Comparison of ENCODE assay signal across 11 cellular contexts in the genomic region with DNA sequence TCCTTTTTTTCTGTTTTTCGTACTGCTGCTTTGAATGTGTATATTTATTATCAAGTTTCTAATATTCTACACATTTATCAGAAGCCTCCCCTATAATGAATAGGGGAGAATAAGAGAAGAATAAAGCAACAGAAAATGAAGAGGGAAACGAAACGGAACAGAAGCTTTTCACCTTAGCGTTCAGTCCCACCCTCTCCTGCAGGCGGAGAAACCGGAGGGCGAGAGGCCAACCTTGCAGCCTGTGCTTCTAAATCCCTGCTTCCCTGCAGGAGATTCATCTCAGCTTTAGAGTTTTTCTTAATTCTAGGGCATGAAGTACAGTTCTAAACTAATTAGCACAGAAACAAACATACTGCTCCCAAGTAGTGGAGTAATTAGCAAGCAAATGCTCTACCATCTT.
A peak's percentile ranks its signal among the peaks of the same experiment; 100 is the strongest.
DNase-seq lines count a peak whose midpoint lies in the region; ATAC-seq, FAIRE-seq and TF ChIP-seq lines count a peak whose summit lies in the region.
"Had no signal": no experiment of that assay in that cellular context is flagged by ENCODE, and none has a peak within 500 bp of the region (broad histone marks: within the 10 kb centered on the region; RNA-seq: fewer than 3 reads in every experiment).

No MANE protein-coding gene starts in this region.

- H3K27ac ChIP-seq in CD8-positive, alpha-beta T cell (ENCODE audit: low read depth, low read length), result peak overlapping the region; percentile 78
- H3K27ac ChIP-seq in H1 (ENCODE audit: low read depth, low read length), result no peak overlapping the region

- H3K79me1 ChIP-seq in H1 (ENCODE audit: low read depth, low read length), result no peaks in the 10 kb centered on the region

- no peak overlapping the region for H2AK5ac ChIP-seq in H1 (ENCODE audit: low read depth, low read length)

- no peak for TF ChIP-seq EP300 in H1 (IDR thresholded peaks at IDR 0.05; ENCODE audit: borderline replicate concordance in 1 of 2, low read depth in 2 of 2, low read length in 2 of 2)

- peaks cover 10% of the 10 kb centered on the region for H3K36me3 Mint-ChIP-seq in CD8-positive, alpha-beta T cell
- H3K36me3 Mint-ChIP-seq in neural crest cell (ENCODE audit: low read depth), result peaks cover 15% of the 10 kb centered on the region

- H3K4me3 ChIP-seq in CD8-positive, alpha-beta T cell (ENCODE audit: low read depth, low read length), result no peak overlapping the region
- peak overlapping the region in 1 of 4 experiments; percentile 25; a peak in 1 of 8 replicates for H3K4me3 ChIP-seq in H1 (ENCODE audit: extremely low read depth in 1 of 4, insufficient read depth in 2 of 4, low read depth in 3 of 4, low read length in 4 of 4)

- H3K14ac ChIP-seq in H1 (ENCODE audit: insufficient read length), result no peak overlapping the region

- peaks cover 57% of the 10 kb centered on the region for H3K4me1 ChIP-seq in CD8-positive, alpha-beta T cell (ENCODE audit: insufficient read depth, low read length)
- H3K4me1 ChIP-seq in H1 (replicated peaks in 1 of 4; ENCODE audit: control insufficient read depth in 3 of 4, insufficient read depth in 4 of 4, low read length in 3 of 4), result peaks cover 6 to 14% (median 13%) of the 10 kb centered on the region in 4 experiments

- H3K36me3 ChIP-seq in CD8-positive, alpha-beta T cell (ENCODE audit: insufficient read depth, low read length), result no peaks in the 10 kb centered on the region
- no peaks in the 10 kb centered on the region for H3K36me3 ChIP-seq in H1 (ENCODE audit: control insufficient read depth in 2 of 4, insufficient read depth in 4 of 4, low read length in 3 of 4)

- H3K4me3 Mint-ChIP-seq in CD8-positive, alpha-beta T cell, result no peak overlapping the region
- peak overlapping the region; percentile 36 for H3K4me3 Mint-ChIP-seq in neural crest cell

- intact Hi-C loops in CD8-positive, alpha-beta T cell (cut with DNase I, micrococcal nuclease), result loop anchor here (1.0 to 10.0 kb wide), 3 partner anchors 17 to 622 kb away; a partner anchor contains a TSS

- H2AFZ ChIP-seq in H1 (ENCODE audit: low read length), result no peak overlapping the region

- 41% methylated on average over 7 of the region's 7 CpGs; no CpG with 5 or more reads in 1 of the 2 experiments for WGBS in H1 (ENCODE audit: extremely low coverage in 1 of 2, insufficient coverage in 1 of 2, insufficient read length in 1 of 2, insufficient replicate concordance in 2 of 2, low coverage in 1 of 2, low lambda C conversion rate in 2 of 2, missing lambda C conversion rate in 1 of 2), 2 experiments

- TF ChIP-seq POLR2A in H1 (IDR thresholded peaks at IDR 0.05; ENCODE audit: control extremely low read depth in 1 of 2, low read depth in 2 of 2, low read length in 2 of 2), result no peak

- H2BK20ac ChIP-seq in H1 (ENCODE audit: low read length), result no peak overlapping the region

- no peak overlapping the region for H3K4ac ChIP-seq in H1 (replicated peaks; ENCODE audit: insufficient read length, low read depth, low read length)

- H2BK120ac ChIP-seq in H1 (replicated peaks; ENCODE audit: low read depth, low read length), result no peak overlapping the region

- no peak overlapping the region for H2BK15ac ChIP-seq in H1 (ENCODE audit: low read length)

- TF ChIP-seq RAD21 in H1 (IDR thresholded peaks at IDR 0.05 in 1 of 2, conservative IDR thresholded peaks at IDR 0.05 in 1 of 2; ENCODE audit: low read depth in 2 of 2, low read length in 2 of 2), result no peak

- no peak for ATAC-seq in CD8-positive, alpha-beta T cell
- ATAC-seq in GM18858 (IDR thresholded peaks at IDR 0.05; ENCODE audit: unreplicated experiment) (no peak), GM19452 (IDR thresholded peaks at IDR 0.05; ENCODE audit: unreplicated experiment) (no peak), HG03342 (IDR thresholded peaks at IDR 0.05; ENCODE audit: unreplicated experiment) (no peak)

- H4K8ac ChIP-seq in H1 (ENCODE audit: extremely low read depth, insufficient read depth, low read length), result no peak overlapping the region

- no peak for DNase-seq in CD8-positive, alpha-beta T cell
- DNase-seq in NCI-H1092 treated with DMSO at 0.1 percent for 48 hours (lab: John Stamatoyannopoulos, UW) (peak; percentile 62), H1 (ENCODE audit: low read depth in 1 of 2, low spot score in 2 of 2) (peak in 1 of 2 experiments; percentile 48), neural crest cell (ENCODE audit: low read depth, low spot score) (no peak), KG1 (lab: John Stamatoyannopoulos, UW) (no peak)
- DNase-seq: amygdala, DMS153, NCI-H1417 had no signal

- TF ChIP-seq CTCF in CD8-positive, alpha-beta T cell (IDR thresholded peaks at IDR 0.05), result no peak
- TF ChIP-seq CTCF in H1 (IDR thresholded peaks at IDR 0.05; ENCODE audit: control extremely low read depth in 1 of 3, insufficient read depth in 1 of 3, low read depth in 1 of 3, low read length in 3 of 3), result no peak
- TF ChIP-seq CTCF in neural crest cell (conservative IDR thresholded peaks at IDR 0.05), result no peak

- H4K91ac ChIP-seq in H1 (replicated peaks; ENCODE audit: insufficient read length, low read length), result no peak overlapping the region

- no peaks in the 10 kb centered on the region for H3K79me2 ChIP-seq in H1 (ENCODE audit: control insufficient read depth in 1 of 2, insufficient read depth in 2 of 2, low read length in 2 of 2)

- H3K18ac ChIP-seq in H1 (ENCODE audit: extremely low read depth, low read length), result no peak overlapping the region

- peak overlapping the region; percentile 25 to 45; a peak in 1 of 4 replicates for H3K4me2 ChIP-seq in H1 (ENCODE audit: insufficient read depth in 1 of 2, low read depth in 2 of 2, low read length in 2 of 2)

- H3K4me1 Mint-ChIP-seq in CD8-positive, alpha-beta T cell (ENCODE audit: low read depth), result peaks cover 55% of the 10 kb centered on the region
- H3K4me1 Mint-ChIP-seq in neural crest cell, result peaks cover 57% of the 10 kb centered on the region

- H3K27me3 ChIP-seq in CD8-positive, alpha-beta T cell (ENCODE audit: insufficient read depth, low read length), result no peaks in the 10 kb centered on the region
- H3K27me3 ChIP-seq in H1 (replicated peaks in 1 of 4; ENCODE audit: control insufficient read depth in 3 of 4, extremely low read depth in 1 of 4, insufficient read depth in 3 of 4, low read length in 3 of 4), result no peaks in the 10 kb centered on the region

- H2BK5ac ChIP-seq in H1 (ENCODE audit: low read depth, low read length), result no peak overlapping the region

- H3K9me3 ChIP-seq in CD8-positive, alpha-beta T cell (ENCODE audit: low read length), result no peaks in the 10 kb centered on the region
- H3K9me3 ChIP-seq in H1 (ENCODE audit: insufficient read depth in 2 of 2, low read depth in 1 of 2, low read length in 1 of 2), result no peaks in the 10 kb centered on the region

- no peak overlapping the region for H2BK12ac ChIP-seq in H1 (ENCODE audit: low read depth, low read length)

- H3K23me2 ChIP-seq in H1 (ENCODE audit: low read depth, low read length), result no peaks in the 10 kb centered on the region

- no peak overlapping the region for H3K23ac ChIP-seq in H1 (ENCODE audit: insufficient read length)

- CTCF ChIA-PET in CD8-positive, alpha-beta T cell (lab: Charles Lee), result no interaction called here
- CTCF ChIA-PET in H1 (lab: Charles Lee; ENCODE audit: partially characterized antibody), result interaction anchor here (0.6 to 1.0 kb wide), 2 partner anchors 131 to 159 kb away, joined by 3 to 4 read pairs; no protein-coding TSS in a partner anchor

- POLR2A ChIA-PET in CD8-positive, alpha-beta T cell (lab: Charles Lee), result interaction anchor here (1.1 kb wide), 1 partner anchor 207 kb away, joined by 5 read pairs; no protein-coding TSS in a partner anchor
- POLR2A ChIA-PET in H1 (lab: Charles Lee; ENCODE audit: partially characterized antibody), result interaction anchor here (0.6 to 1.7 kb wide), 4 partner anchors 18 to 215 kb away, joined by 3 to 5 read pairs (median 4); no protein-coding TSS in a partner anchor

- no peaks in the 10 kb centered on the region for H3K27me3 Mint-ChIP-seq in CD8-positive, alpha-beta T cell (ENCODE audit: low read depth)
- H3K27me3 Mint-ChIP-seq in neural crest cell (ENCODE audit: low read depth), result no peaks in the 10 kb centered on the region

- H3K56ac ChIP-seq in H1 (replicated peaks; ENCODE audit: insufficient read length, low read depth, low read length), result no peak overlapping the region

- no peak overlapping the region for H3K9ac ChIP-seq in H1 (replicated peaks in 1 of 4; ENCODE audit: extremely low read depth in 1 of 4, low read depth in 3 of 4, low read length in 3 of 4)

- peak overlapping the region; percentile 95 for H3K27ac Mint-ChIP-seq in CD8-positive, alpha-beta T cell
- H3K27ac Mint-ChIP-seq in neural crest cell (ENCODE audit: unreplicated experiment), result peak overlapping the region; percentile 73

- H4K20me1 ChIP-seq in H1 (replicated peaks in 1 of 2; ENCODE audit: control insufficient read depth in 1 of 2, insufficient read depth in 2 of 2, low read length in 2 of 2), result no peaks in the 10 kb centered on the region

- FAIRE-seq in H1 (lab: Jason Lieb, UNC), result peak; percentile 60

- peaks cover 2% of the 10 kb centered on the region for H3K9me3 Mint-ChIP-seq in CD8-positive, alpha-beta T cell
- peaks cover 10% of the 10 kb centered on the region for H3K9me3 Mint-ChIP-seq in neural crest cell

- no peak overlapping the region for H4K5ac ChIP-seq in H1 (ENCODE audit: insufficient read length, low read depth, low read length)

TF ChIP-seq in H1, 55 proteins besides CTCF, POLR2A, EP300 and RAD21 (continues in another document):
- no peak for TF ChIP-seq SP1 (IDR thresholded peaks at IDR 0.05; ENCODE audit: low read depth, low read length)
- no peak for TF ChIP-seq JUN (IDR thresholded peaks at IDR 0.05; ENCODE audit: low read depth, low read length)
- TF ChIP-seq HDAC6 (IDR thresholded peaks at IDR 0.05; ENCODE audit: low read depth, low read length), result no peak
- TF ChIP-seq YY1 (IDR thresholded peaks at IDR 0.05; ENCODE audit: low read depth, low read length), result no peak
- TF ChIP-seq SP4 (IDR thresholded peaks at IDR 0.05; ENCODE audit: low read length), result no peak
- TF ChIP-seq NRF1 (IDR thresholded peaks at IDR 0.05; ENCODE audit: low read depth, low read length), result no peak
- TF ChIP-seq, protein P1, sequence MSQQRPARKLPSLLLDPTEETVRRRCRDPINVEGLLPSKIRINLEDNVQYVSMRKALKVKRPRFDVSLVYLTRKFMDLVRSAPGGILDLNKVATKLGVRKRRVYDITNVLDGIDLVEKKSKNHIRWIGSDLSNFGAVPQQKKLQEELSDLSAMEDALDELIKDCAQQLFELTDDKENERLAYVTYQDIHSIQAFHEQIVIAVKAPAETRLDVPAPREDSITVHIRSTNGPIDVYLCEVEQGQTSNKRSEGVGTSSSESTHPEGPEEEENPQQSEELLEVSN (IDR thresholded peaks at IDR 0.05), result no peak
